2 cellular contexts compared by ENCODE assay signal in genomic region chr9:128999581-129000206, GRCh38.
TF ChIP-seq lines count a peak whose summit lies in the region.

No MANE protein-coding gene starts in this region.

TF ChIP-seq in GM12891, 5 proteins besides CTCF, POLR2A, EP300 and RAD21:
- TF ChIP-seq POU2F2 (IDR thresholded peaks at IDR 0.05; ENCODE audit: low read depth, low read length) = no peak
- TF ChIP-seq SPI1 (IDR thresholded peaks at IDR 0.05; ENCODE audit: low read depth, low read length) = 0 out of 2 replicates have a peak, but pooled peaks have one; percentile 9

TF ChIP-seq in GM12878, 131 proteins besides CTCF, POLR2A, EP300 and RAD21:
- TF ChIP-seq TCF12 (IDR thresholded peaks at IDR 0.05; ENCODE audit: low read depth, low read length) = no peak
- no peak for TF ChIP-seq NR2C1 (IDR thresholded peaks at IDR 0.05)
- TF ChIP-seq, protein P1, sequence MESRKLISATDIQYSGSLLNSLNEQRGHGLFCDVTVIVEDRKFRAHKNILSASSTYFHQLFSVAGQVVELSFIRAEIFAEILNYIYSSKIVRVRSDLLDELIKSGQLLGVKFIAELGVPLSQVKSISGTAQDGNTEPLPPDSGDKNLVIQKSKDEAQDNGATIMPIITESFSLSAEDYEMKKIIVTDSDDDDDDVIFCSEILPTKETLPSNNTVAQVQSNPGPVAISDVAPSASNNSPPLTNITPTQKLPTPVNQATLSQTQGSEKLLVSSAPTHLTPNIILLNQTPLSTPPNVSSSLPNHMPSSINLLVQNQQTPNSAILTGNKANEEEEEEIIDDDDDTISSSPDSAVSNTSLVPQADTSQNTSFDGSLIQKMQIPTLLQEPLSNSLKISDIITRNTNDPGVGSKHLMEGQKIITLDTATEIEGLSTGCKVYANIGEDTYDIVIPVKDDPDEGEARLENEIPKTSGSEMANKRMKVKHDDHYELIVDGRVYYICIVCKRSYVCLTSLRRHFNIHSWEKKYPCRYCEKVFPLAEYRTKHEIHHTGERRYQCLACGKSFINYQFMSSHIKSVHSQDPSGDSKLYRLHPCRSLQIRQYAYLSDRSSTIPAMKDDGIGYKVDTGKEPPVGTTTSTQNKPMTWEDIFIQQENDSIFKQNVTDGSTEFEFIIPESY (IDR thresholded peaks at IDR 0.05) = no peak
- TF ChIP-seq NR2C2 (IDR thresholded peaks at IDR 0.05; ENCODE audit: borderline replicate concordance, control insufficient read depth, insufficient read length, low read depth) = no peak
- no peak for TF ChIP-seq ATF7 (IDR thresholded peaks at IDR 0.05; ENCODE audit: low read depth)
- TF ChIP-seq SIN3A (IDR thresholded peaks at IDR 0.05; ENCODE audit: low read depth, low read length) = no peak
- TF ChIP-seq TBL1XR1 (IDR thresholded peaks at IDR 0.05; ENCODE audit: low read depth, low read length) = no peak
TF ChIP-seq in GM12878: peak in this region for 0.
